ENCODE assay signal across 8 cellular contexts in the genomic region with DNA sequence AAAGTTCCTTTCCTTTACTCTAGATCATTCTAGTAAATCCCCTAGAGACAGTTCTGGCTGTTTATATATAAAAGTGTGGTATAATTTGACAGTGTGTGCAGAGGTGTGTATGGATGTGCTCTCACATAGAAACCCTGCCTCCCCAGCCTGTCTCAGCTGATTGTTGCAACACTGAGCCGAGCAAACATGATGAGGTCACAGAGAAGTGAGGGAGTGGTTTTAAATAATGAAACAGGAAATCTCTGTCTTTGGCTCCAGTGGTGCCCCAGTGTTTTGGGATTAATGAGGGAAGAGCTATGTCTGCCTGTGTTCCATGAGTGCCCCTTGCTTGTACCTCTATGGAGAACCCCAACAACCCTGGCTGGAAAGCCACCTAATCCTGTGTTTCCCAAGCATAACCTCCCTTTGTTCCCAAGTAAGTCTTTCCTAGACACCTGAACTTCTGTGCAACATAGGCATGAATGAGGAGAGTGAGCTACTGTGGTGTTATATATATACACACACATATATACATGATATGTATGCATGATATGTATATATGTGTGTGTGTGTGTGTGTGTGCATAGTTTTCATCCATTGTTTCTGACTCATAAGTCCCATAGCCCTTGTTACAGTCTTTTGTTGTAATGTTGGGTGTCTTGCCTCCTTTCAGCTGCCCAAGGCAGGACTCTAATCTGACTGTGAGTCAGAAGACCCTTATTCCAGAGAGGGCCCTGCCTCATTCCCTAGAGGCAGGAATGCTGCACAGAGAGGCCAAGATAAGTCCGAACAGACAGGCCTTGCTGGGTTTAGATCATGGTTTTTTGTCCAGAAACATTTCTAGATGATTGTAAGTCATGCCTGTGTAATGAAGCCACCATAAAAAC. TPM values are rescaled to one million over a fixed set of nuclear protein-coding genes. Genes with fewer than 3 reads are reported as not detected.
DNase-seq lines count a peak whose midpoint lies in the region; ATAC-seq and TF ChIP-seq lines count a peak whose summit lies in the region.

No MANE protein-coding gene starts in this region.

- no peak overlapping the region for H3K4me3 ChIP-seq in Jurkat, Clone E6-1 (ENCODE audit: low read length)
- no peak overlapping the region for H3K4me3 ChIP-seq in fibroblast of mammary gland (ENCODE audit: control insufficient read depth, low read depth, low read length)

- POLR2A ChIA-PET in T-cell (lab: Charles Lee): no interaction called here

- H3K27ac Mint-ChIP-seq in T-cell: peak overlapping the region; percentile 61 to 80

- H3K4me1 Mint-ChIP-seq in T-cell: peaks cover 64 to 75% (median 72%) of the 10 kb centered on the region in 3 donors

- CTCF ChIA-PET in T-cell (lab: Charles Lee): no interaction called here

- H3K9me3 Mint-ChIP-seq in T-cell: no peaks in the 10 kb centered on the region

- peak; percentile 92 for DNase-seq in EH (ENCODE audit: low read depth)
- DNase-seq in Jurkat, Clone E6-1 (ENCODE audit: low read depth, low spot score): peak; percentile 33
- peak in 27 of 34 experiments; percentile 19 to 57 (median 37) for DNase-seq in T-cell
- peak; percentile 88 for DNase-seq in fibroblast of mammary gland (ENCODE audit: low read depth)
- DNase-seq in non-pigmented ciliary epithelial cell (ENCODE audit: low read depth): peak; percentile 85
- DNase-seq in SK-N-DZ (ENCODE audit: low spot score): no peak
- DNase-seq in NCI-H1048 (lab: John Stamatoyannopoulos, UW): no peak

- TF ChIP-seq CTCF in fibroblast of mammary gland (conservative IDR thresholded peaks at IDR 0.05; ENCODE audit: control insufficient read depth, insufficient read depth, low read depth, low read length): peak; percentile 31

- peaks cover 21% of the 10 kb centered on the region for H3K36me3 Mint-ChIP-seq in T-cell

- peak overlapping the region in 2 of 3 donors; percentile 33 to 41 for H3K4me3 Mint-ChIP-seq in T-cell

- H3K27me3 Mint-ChIP-seq in T-cell: no peaks in the 10 kb centered on the region

- peak; percentile 75 to 90 (median 82) for ATAC-seq in T-cell (replicated peaks in 1 of 4)
- no peak for ATAC-seq in HG03135 (IDR thresholded peaks at IDR 0.05; ENCODE audit: unreplicated experiment)

RNA-seq across cellular contexts. Expression of gene TRAF3, which starts 18.0 kb away (rescaled TPM):
- polyA plus RNA-seq in Jurkat, Clone E6-1 (2012; ENCODE audit: insufficient read depth, insufficient read length): 27.5 TPM
- total RNA-seq in T-cell: 10 to 100 TPM; 29.6 to 46.1 (median 35.7) TPM
- polyA plus RNA-seq in SK-N-DZ (2014; cell fraction: cytosol; rRNA removed): 5.3 and 5.4 TPM in 2 replicates
- 4.7 and 5.9 TPM in 2 replicates for polyA plus RNA-seq in SK-N-DZ (2014; cell fraction: nucleus; rRNA removed)

Comparison
In these comparisons a context has a peak if more than half of its experiments do, and no peak if none do; other contexts are left out.
1. DNase-seq: peak in EH (single experiment), Jurkat, Clone E6-1 (single experiment), T-cell (27 of 34), fibroblast of mammary gland (single experiment) and non-pigmented ciliary epithelial cell (single experiment); none in SK-N-DZ (single experiment) and NCI-H1048 (single experiment).